18 cellular contexts compared by ENCODE assay signal in genomic region chr10:114487815-114488536, GRCh38.
DNase-seq lines count a peak whose midpoint lies in the region; ATAC-seq, FAIRE-seq and TF ChIP-seq lines count a peak whose summit lies in the region.
"Had no signal": no experiment of that assay in that cellular context is flagged by ENCODE, and none has a peak within 500 bp of the region (broad histone marks: within the 10 kb centered on the region; RNA-seq: fewer than 3 reads in every experiment).

No MANE protein-coding gene starts in this region.

- intact Hi-C loops in mammary epithelial cell (cut with micrococcal nuclease), result loop anchor here (1.0 kb wide), 2 partner anchors 32 to 38 kb away; no protein-coding TSS in a partner anchor
- intact Hi-C loops in breast epithelium (cut with DNase I; ENCODE audit: low total_unique reads), result no loop called here

- H3K36me3 ChIP-seq in mammary epithelial cell (ENCODE audit: insufficient read depth, low read length), result peaks cover 2% of the 10 kb centered on the region
- no peaks in the 10 kb centered on the region for H3K36me3 ChIP-seq in breast epithelium
- H3K36me3 ChIP-seq in OCI-LY1 (ENCODE audit: insufficient read depth, low read length), result peaks cover 49% of the 10 kb centered on the region
- H3K36me3 ChIP-seq in astrocyte (ENCODE audit: insufficient read depth, low read length), result no peaks in the 10 kb centered on the region
- H3K36me3 ChIP-seq: HAP-1, prostate gland had no signal

- H3K9ac ChIP-seq in mammary epithelial cell (ENCODE audit: insufficient read depth, low read length) (no peak overlapping the region), OCI-LY1 (ENCODE audit: low read length) (no peak overlapping the region), astrocyte (ENCODE audit: low read length) (no peak overlapping the region)

- TF ChIP-seq CTCF in mammary epithelial cell (conservative IDR thresholded peaks at IDR 0.05 in 1 of 2, IDR thresholded peaks at IDR 0.05 in 1 of 2; ENCODE audit: extremely low read depth in 1 of 2, insufficient read depth in 1 of 2, low read depth in 1 of 2, low read length in 2 of 2) (no peak), breast epithelium (IDR thresholded peaks at IDR 0.05) (no peak), OCI-LY1 (IDR thresholded peaks at IDR 0.05; ENCODE audit: low read length) (no peak), astrocyte (IDR thresholded peaks at IDR 0.05; ENCODE audit: insufficient read depth, low read depth, low read length) (no peak), nephron (IDR thresholded peaks at IDR 0.05; ENCODE audit: unreplicated experiment in 3 of 3) (no peak)

- peak overlapping the region; percentile 22 for H3K4me2 ChIP-seq in mammary epithelial cell (ENCODE audit: insufficient read depth, low read depth, low read length)
- H3K4me2 ChIP-seq in OCI-LY1 (ENCODE audit: low read length), result no peak overlapping the region
- peak overlapping the region; percentile 42 for H3K4me2 ChIP-seq in astrocyte (ENCODE audit: low read length)

- H3K4me3 Mint-ChIP-seq in astrocyte (ENCODE audit: unreplicated experiment) (no peak overlapping the region), nephron (no peak overlapping the region)
- H3K4me3 Mint-ChIP-seq: naive B cell had no signal

- H3K27me3 Mint-ChIP-seq in astrocyte (ENCODE audit: low read depth, unreplicated experiment), result no peaks in the 10 kb centered on the region
- no peaks in the 10 kb centered on the region for H3K27me3 Mint-ChIP-seq in nephron (ENCODE audit: low read depth)
- H3K27me3 Mint-ChIP-seq: naive B cell had no signal

- H3K9me3 Mint-ChIP-seq in astrocyte (ENCODE audit: unreplicated experiment), result peaks cover 7% of the 10 kb centered on the region
- H3K9me3 Mint-ChIP-seq in nephron, result no peaks in the 10 kb centered on the region

- H3F3A ChIP-seq in OCI-LY1 (ENCODE audit: insufficient read depth, low read length), result no peaks in the 10 kb centered on the region

- H3K4me1 Mint-ChIP-seq in astrocyte (ENCODE audit: low read depth, unreplicated experiment) (peaks cover 51% of the 10 kb centered on the region), nephron (peaks cover 34% of the 10 kb centered on the region)

- CTCF ChIA-PET in mammary epithelial cell (lab: Charles Lee; ENCODE audit: low non-redundant PET), result no interaction called here

- DNase-seq in mammary epithelial cell (peak; percentile 85), breast epithelium (ENCODE audit: low spot score in 2 of 2) (no peak), astrocyte (ENCODE audit: low read depth) (peak; percentile 62), NCI-H1105 treated with DMSO at 0.1 percent for 48 hours (lab: John Stamatoyannopoulos, UW) (no peak), NCI-H2196 treated with DMSO at 0.1 percent for 48 hours (lab: John Stamatoyannopoulos, UW; ENCODE audit: unreplicated experiment) (no peak)
- DNase-seq: activated CD4-positive, alpha-beta T cell treated with anti-CD3 and anti-CD28 coated beads for 1 hour; Caco-2; effector CD4-positive, alpha-beta T cell; GF-D8; naive B cell; NCI-H2107; NCI-H748 treated with DMSO at 0.1 percent for 48 hours had no signal

- H4K20me1 ChIP-seq in mammary epithelial cell (ENCODE audit: insufficient read depth, low read length) (no peaks in the 10 kb centered on the region), OCI-LY1 (ENCODE audit: insufficient read depth, low read length) (no peaks in the 10 kb centered on the region), astrocyte (ENCODE audit: insufficient read depth, low read length) (no peaks in the 10 kb centered on the region)

- H3K27me3 ChIP-seq in mammary epithelial cell (ENCODE audit: insufficient read depth, low read length) (no peaks in the 10 kb centered on the region), breast epithelium (no peaks in the 10 kb centered on the region), OCI-LY1 (ENCODE audit: insufficient read depth, low read length) (no peaks in the 10 kb centered on the region), astrocyte (ENCODE audit: insufficient read depth, low read length) (no peaks in the 10 kb centered on the region)

- WGBS in mammary epithelial cell (ENCODE audit: low coverage, missing lambda C conversion rate), result 82% methylated on average over 9 of the region's 9 CpGs

- peak overlapping the region; percentile 92 for H3K27ac Mint-ChIP-seq in astrocyte (ENCODE audit: unreplicated experiment)
- peak overlapping the region in 2 of 3 experiments; percentile 18 to 59 for H3K27ac Mint-ChIP-seq in nephron
- H3K27ac Mint-ChIP-seq: naive B cell had no signal

- FAIRE-seq in astrocyte (lab: Jason Lieb, UNC), result no peak
- FAIRE-seq: RCC 7860 had no signal

- ATAC-seq in GM18511 (IDR thresholded peaks at IDR 0.05; ENCODE audit: unreplicated experiment), result no peak

- no peak overlapping the region for H3K4me3 ChIP-seq in mammary epithelial cell (replicated peaks in 1 of 3; ENCODE audit: insufficient read depth in 1 of 3, low read depth in 2 of 3, low read length in 3 of 3)
- no peak overlapping the region for H3K4me3 ChIP-seq in breast epithelium
- no peak overlapping the region for H3K4me3 ChIP-seq in OCI-LY1 (ENCODE audit: low read depth, low read length, poor library complexity, severe bottlenecking)
- no peak overlapping the region for H3K4me3 ChIP-seq in astrocyte (ENCODE audit: insufficient read depth, low read depth, low read length)
- H3K4me3 ChIP-seq: HAP-1, prostate gland had no signal

- H3K79me2 ChIP-seq in mammary epithelial cell (ENCODE audit: insufficient read depth, low read length), result peaks cover 6% of the 10 kb centered on the region
- H3K79me2 ChIP-seq in OCI-LY1 (ENCODE audit: insufficient read depth, low read length), result no peaks in the 10 kb centered on the region
- H3K79me2 ChIP-seq in astrocyte (ENCODE audit: insufficient read depth, low read length), result no peaks in the 10 kb centered on the region

- H3K27ac ChIP-seq in mammary epithelial cell (ENCODE audit: insufficient read depth, low read depth, low read length) (peak overlapping the region; percentile 90), breast epithelium (peak overlapping the region in 1 of 2 donors; percentile 13), OCI-LY1 (ENCODE audit: low read depth, low read length, poor library complexity, severe bottlenecking) (peak overlapping the region; percentile 15), astrocyte (ENCODE audit: low read depth, low read length) (peak overlapping the region; percentile 28)
- H3K27ac ChIP-seq: prostate gland had no signal

- peaks cover 47% of the 10 kb centered on the region for H3K4me1 ChIP-seq in mammary epithelial cell (ENCODE audit: insufficient read depth, low read length)
- H3K4me1 ChIP-seq in breast epithelium, result peaks cover 0 to 10% of the 10 kb centered on the region in 2 donors
- H3K4me1 ChIP-seq in OCI-LY1 (ENCODE audit: insufficient read depth, low read length, severe bottlenecking), result peaks cover 46% of the 10 kb centered on the region
- H3K4me1 ChIP-seq in astrocyte (ENCODE audit: insufficient read depth, low read length), result peaks cover 13% of the 10 kb centered on the region
- H3K4me1 ChIP-seq: Caco-2, prostate gland had no signal

- dilution Hi-C loops in mammary epithelial cell (cut with HindIII; ENCODE audit: low sequenced_read_pairs), result loop anchor here (5.0 kb wide), 1 partner anchor 54 kb away; no protein-coding TSS in a partner anchor

- TSS peak; percentile 70 for BruUV-seq in mammary epithelial cell (replicated peaks; lab: Mats Ljungman, UMichigan)

- H3K36me3 Mint-ChIP-seq in astrocyte (ENCODE audit: low read depth, unreplicated experiment), result peaks cover 26% of the 10 kb centered on the region
- peaks cover 52% of the 10 kb centered on the region for H3K36me3 Mint-ChIP-seq in nephron (ENCODE audit: low read depth)

- H3K9me2 ChIP-seq in OCI-LY1 (ENCODE audit: low read depth, low read length), result no peaks in the 10 kb centered on the region

- H2AFZ ChIP-seq in mammary epithelial cell (ENCODE audit: low read depth, low read length), result no peak overlapping the region
- H2AFZ ChIP-seq in OCI-LY1 (ENCODE audit: low read length), result no peak overlapping the region
- no peak overlapping the region for H2AFZ ChIP-seq in astrocyte (ENCODE audit: low read depth, low read length)

- no peaks in the 10 kb centered on the region for H3K9me3 ChIP-seq in mammary epithelial cell (replicated peaks; ENCODE audit: insufficient read depth, low read length)
- no peaks in the 10 kb centered on the region for H3K9me3 ChIP-seq in breast epithelium
- H3K9me3 ChIP-seq in OCI-LY1 (ENCODE audit: low read length), result no peaks in the 10 kb centered on the region
- no peaks in the 10 kb centered on the region for H3K9me3 ChIP-seq in astrocyte (ENCODE audit: insufficient read depth, low read depth, low read length)
- H3K9me3 ChIP-seq: Caco-2, HAP-1, prostate gland had no signal

- in situ Hi-C loops in mammary epithelial cell (cut with MboI; ENCODE audit: low sequenced_read_pairs in 2 of 2), result no loop called here

- TF ChIP-seq POLR2A in breast epithelium (IDR thresholded peaks at IDR 0.05), result no peak

Comparison
In these comparisons a context has a peak if more than half of its experiments do, and no peak if none do; other contexts are left out.
1. DNase-seq: peak in mammary epithelial cell (single experiment) and astrocyte (single experiment); none in breast epithelium (0 of 2), NCI-H1105 treated with DMSO at 0.1 percent for 48 hours (single experiment) and NCI-H2196 treated with DMSO at 0.1 percent for 48 hours (single experiment).